22 cellular contexts compared by ENCODE assay signal in the genomic region with DNA sequence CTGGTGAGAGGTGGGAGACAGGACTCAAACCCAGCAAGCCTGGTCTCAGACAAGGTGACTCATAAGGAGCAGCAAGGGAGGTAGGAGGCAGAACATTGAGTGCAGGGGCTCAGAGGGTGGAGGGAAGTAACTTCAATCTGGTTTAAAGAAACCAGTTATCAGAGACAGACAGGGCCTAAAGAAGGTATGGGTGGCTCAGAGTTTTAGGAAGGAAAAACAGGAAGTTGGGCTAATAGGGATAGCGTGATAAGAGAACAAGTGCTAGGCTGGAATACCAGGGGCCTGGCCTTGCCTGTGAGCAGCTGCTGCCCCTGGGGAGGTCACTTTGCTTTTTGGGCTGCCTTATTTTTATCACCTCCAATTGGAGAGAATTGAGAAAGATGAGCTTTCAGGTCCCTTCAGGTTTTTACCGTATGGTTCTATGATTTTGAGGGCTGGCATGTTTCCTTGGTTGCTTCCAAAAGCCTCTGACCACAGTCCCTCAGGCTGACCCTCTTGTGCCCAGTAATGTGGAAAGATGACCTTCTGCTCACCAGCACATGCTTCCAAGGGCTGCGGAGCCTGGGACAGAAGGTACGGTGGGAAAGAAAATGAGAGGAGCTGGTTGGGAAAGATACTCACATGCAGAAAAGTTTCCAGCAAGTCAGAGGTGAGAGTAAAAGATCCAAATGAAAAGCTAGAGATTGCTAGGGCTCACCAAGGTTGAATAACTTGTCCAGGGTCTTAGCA.
DNase-seq lines count a peak whose midpoint lies in the region; ATAC-seq and TF ChIP-seq lines count a peak whose summit lies in the region.
"Had no signal": no experiment of that assay in that cellular context is flagged by ENCODE, and none has a peak within 500 bp of the region (broad histone marks: within the 10 kb centered on the region; RNA-seq: fewer than 3 reads in every experiment).

No MANE protein-coding gene starts in this region.

- H3K27ac Mint-ChIP-seq in MCF 10A (ENCODE audit: low read depth, unreplicated experiment): no peak overlapping the region
- no peak overlapping the region for H3K27ac Mint-ChIP-seq in CD8-positive, alpha-beta T cell
- H3K27ac Mint-ChIP-seq: activated naive CD4-positive, alpha-beta T cell treated with anti-CD3 and anti-CD28 coated beads, Interleukin-2, amount 10 ng/mL, durations not matched to agents 7 days and 5 days had no signal

- H3K36me3 ChIP-seq in breast epithelium: no peaks in the 10 kb centered on the region
- H3K36me3 ChIP-seq in colonic mucosa: no peaks in the 10 kb centered on the region
- peaks cover 0 to 7% of the 10 kb centered on the region in 2 donors for H3K36me3 ChIP-seq in muscle layer of duodenum (ENCODE audit: control insufficient read depth in 1 of 2, insufficient read depth in 2 of 2, low read length in 2 of 2)
- no peaks in the 10 kb centered on the region for H3K36me3 ChIP-seq in urinary bladder (ENCODE audit: insufficient read depth)
- H3K36me3 ChIP-seq in CD8-positive, alpha-beta T cell (ENCODE audit: insufficient read depth, low read length): no peaks in the 10 kb centered on the region
- H3K36me3 ChIP-seq: Peyer's patch had no signal

- CTCF ChIA-PET in MCF 10A (lab: Yijun Ruan, JAX): interaction anchor here (2.9 kb wide), 1 partner anchor 8 kb away, joined by 11 read pairs; no protein-coding TSS in a partner anchor
- CTCF ChIA-PET in CD8-positive, alpha-beta T cell (lab: Charles Lee): no interaction called here

- H3K9ac ChIP-seq in colonic mucosa (ENCODE audit: low read depth in 2 of 2, low read length in 2 of 2): no peak overlapping the region

- POLR2A ChIA-PET in MCF 10A (lab: Yijun Ruan, JAX): interaction anchor here (1.0 kb wide), 1 partner anchor 8 kb away, joined by 4 read pairs; no protein-coding TSS in a partner anchor
- POLR2A ChIA-PET in CD8-positive, alpha-beta T cell (lab: Charles Lee): no interaction called here

- peak overlapping the region; percentile 53 to 84 for H3K27ac ChIP-seq in breast epithelium
- peak overlapping the region; percentile 43 for H3K27ac ChIP-seq in colonic mucosa
- peak overlapping the region; percentile 73 for H3K27ac ChIP-seq in muscle layer of duodenum (ENCODE audit: low read length)
- H3K27ac ChIP-seq in urinary bladder (ENCODE audit: low read depth): peak overlapping the region; percentile 82
- no peak overlapping the region for H3K27ac ChIP-seq in CD8-positive, alpha-beta T cell (ENCODE audit: low read depth, low read length)
- H3K27ac ChIP-seq: body of pancreas, dorsolateral prefrontal cortex had no signal

- H3K9me3 ChIP-seq in breast epithelium (no peaks in the 10 kb centered on the region), colonic mucosa (no peaks in the 10 kb centered on the region), muscle layer of duodenum (ENCODE audit: control insufficient read depth in 1 of 2, low read length in 2 of 2) (no peaks in the 10 kb centered on the region)
- H3K9me3 ChIP-seq in CD8-positive, alpha-beta T cell (ENCODE audit: low read length): no peaks in the 10 kb centered on the region
- H3K9me3 ChIP-seq: body of pancreas, mucosa of descending colon, Peyer's patch had no signal

- WGBS in urinary bladder: 79% methylated on average over 4 of the region's 4 CpGs

- H3K27me3 ChIP-seq in breast epithelium (no peaks in the 10 kb centered on the region), colonic mucosa (no peaks in the 10 kb centered on the region), muscle layer of duodenum (ENCODE audit: low read depth, low read length) (no peaks in the 10 kb centered on the region)
- no peaks in the 10 kb centered on the region for H3K27me3 ChIP-seq in CD8-positive, alpha-beta T cell (ENCODE audit: insufficient read depth, low read length)
- H3K27me3 ChIP-seq: body of pancreas, dorsolateral prefrontal cortex, Peyer's patch had no signal

- H3K4me3 Mint-ChIP-seq in MCF 10A (ENCODE audit: unreplicated experiment): no peak overlapping the region
- no peak overlapping the region for H3K4me3 Mint-ChIP-seq in CD8-positive, alpha-beta T cell
- H3K4me3 Mint-ChIP-seq: activated naive CD4-positive, alpha-beta T cell treated with anti-CD3 and anti-CD28 coated beads, Interleukin-2, amount 10 ng/mL, durations not matched to agents 7 days and 5 days had no signal

- DNase-seq in breast epithelium (ENCODE audit: low spot score in 2 of 2): no peak
- no peak for DNase-seq in MCF 10A (ENCODE audit: unreplicated experiment)
- DNase-seq in colonic mucosa: no peak
- DNase-seq in CD8-positive, alpha-beta T cell: no peak
- no peak for DNase-seq in midbrain (lab: John Stamatoyannopoulos, UW)
- DNase-seq: activated naive CD4-positive, alpha-beta T cell treated with anti-CD3 and anti-CD28 coated beads, Interleukin-2, amount 10 ng/mL, durations not matched to agents 7 days and 5 days; body of pancreas; C1 segment of cervical spinal cord; DMS79; dorsolateral prefrontal cortex; islet precursor cell; Karpas-422; mucosa of descending colon; NCI-H1417; NCI-H2171 treated with DMSO at 0.1 percent for 48 hours; NCI-H774; Peyer's patch; stimulated activated CD4-positive, alpha-beta T cell treated with anti-CD3 and anti-CD28 coated beads, Interleukin-4, amount 100 ng/mL, for 24 hours had no signal

- no peaks in the 10 kb centered on the region for H3K9me3 Mint-ChIP-seq in MCF 10A (ENCODE audit: unreplicated experiment)
- H3K9me3 Mint-ChIP-seq in CD8-positive, alpha-beta T cell: no peaks in the 10 kb centered on the region
- H3K9me3 Mint-ChIP-seq: activated naive CD4-positive, alpha-beta T cell treated with anti-CD3 and anti-CD28 coated beads, Interleukin-2, amount 10 ng/mL, durations not matched to agents 7 days and 5 days had no signal

- TF ChIP-seq CTCF in breast epithelium (IDR thresholded peaks at IDR 0.05): no peak
- TF ChIP-seq CTCF in MCF 10A (IDR thresholded peaks at IDR 0.05; ENCODE audit: unreplicated experiment): no peak
- no peak for TF ChIP-seq CTCF in colonic mucosa (IDR thresholded peaks at IDR 0.05)
- no peak for TF ChIP-seq CTCF in CD8-positive, alpha-beta T cell (IDR thresholded peaks at IDR 0.05)

- H3K4me3 ChIP-seq in breast epithelium: no peak overlapping the region
- H3K4me3 ChIP-seq in colonic mucosa: no peak overlapping the region
- no peak overlapping the region for H3K4me3 ChIP-seq in muscle layer of duodenum (ENCODE audit: low read depth in 1 of 2, low read length in 2 of 2)
- no peak overlapping the region for H3K4me3 ChIP-seq in urinary bladder (ENCODE audit: low read depth, low read length)
- H3K4me3 ChIP-seq in CD8-positive, alpha-beta T cell (ENCODE audit: low read depth, low read length): no peak overlapping the region
- H3K4me3 ChIP-seq: body of pancreas, dorsolateral prefrontal cortex, mucosa of descending colon, Peyer's patch, SK-N-MC had no signal

- no peak for TF ChIP-seq POLR2A in breast epithelium (IDR thresholded peaks at IDR 0.05)

- no peaks in the 10 kb centered on the region for H3K27me3 Mint-ChIP-seq in MCF 10A (ENCODE audit: insufficient read depth, unreplicated experiment)
- H3K27me3 Mint-ChIP-seq in CD8-positive, alpha-beta T cell (ENCODE audit: low read depth): no peaks in the 10 kb centered on the region

- BruUV-seq in MCF 10A (replicated peaks; lab: Mats Ljungman, UMichigan): no TSS peak

- H3K4me1 Mint-ChIP-seq in MCF 10A (ENCODE audit: insufficient read depth, unreplicated experiment): no peaks in the 10 kb centered on the region
- no peaks in the 10 kb centered on the region for H3K4me1 Mint-ChIP-seq in CD8-positive, alpha-beta T cell (ENCODE audit: low read depth)
- H3K4me1 Mint-ChIP-seq: activated naive CD4-positive, alpha-beta T cell treated with anti-CD3 and anti-CD28 coated beads, Interleukin-2, amount 10 ng/mL, durations not matched to agents 7 days and 5 days had no signal

- intact Hi-C loops in breast epithelium (cut with DNase I; ENCODE audit: low total_unique reads) (no loop called here), MCF 10A (cut with micrococcal nuclease) (no loop called here), colonic mucosa (cut with DNase I) (no loop called here)
- intact Hi-C loops in CD8-positive, alpha-beta T cell (cut with DNase I, micrococcal nuclease): no loop called here

- H3K36me3 Mint-ChIP-seq in MCF 10A (ENCODE audit: insufficient read depth, unreplicated experiment): no peaks in the 10 kb centered on the region
- H3K36me3 Mint-ChIP-seq in CD8-positive, alpha-beta T cell: no peaks in the 10 kb centered on the region
- H3K36me3 Mint-ChIP-seq: activated naive CD4-positive, alpha-beta T cell treated with anti-CD3 and anti-CD28 coated beads, Interleukin-2, amount 10 ng/mL, durations not matched to agents 7 days and 5 days had no signal

- H3K4me1 ChIP-seq in breast epithelium (no peaks in the 10 kb centered on the region), colonic mucosa (no peaks in the 10 kb centered on the region), muscle layer of duodenum (ENCODE audit: control insufficient read depth in 1 of 2, insufficient read depth in 2 of 2, low read length in 2 of 2) (peaks cover 8 to 55% of the 10 kb centered on the region in 2 donors), urinary bladder (ENCODE audit: insufficient read depth) (no peaks in the 10 kb centered on the region)
- H3K4me1 ChIP-seq in CD8-positive, alpha-beta T cell (ENCODE audit: insufficient read depth, low read length): no peaks in the 10 kb centered on the region

- no peak for ATAC-seq in CD8-positive, alpha-beta T cell
- ATAC-seq in HG02973 (IDR thresholded peaks at IDR 0.05; ENCODE audit: unreplicated experiment): no peak
- ATAC-seq: body of pancreas, mucosa of descending colon had no signal
